Comparison of ENCODE assay signal across 8 cellular contexts in genomic region chr7:91089382-91089963, GRCh38.
A peak's percentile ranks its signal among the peaks of the same experiment; 100 is the strongest.
DNase-seq lines count a peak whose midpoint lies in the region; ATAC-seq and TF ChIP-seq lines count a peak whose summit lies in the region.

No MANE protein-coding gene starts in this region.

- H3K27ac Mint-ChIP-seq in progenitor cell of endocrine pancreas, result no peak overlapping the region

- H3K79me2 ChIP-seq in MM.1S (ENCODE audit: low read length), result no peaks in the 10 kb centered on the region

- no peak overlapping the region for H3K4me2 ChIP-seq in MM.1S (ENCODE audit: low read depth, low read length)

- no peaks in the 10 kb centered on the region for H3K9me3 Mint-ChIP-seq in progenitor cell of endocrine pancreas (ENCODE audit: low read depth)

- H4K20me1 ChIP-seq in MM.1S (ENCODE audit: insufficient read depth, low read length), result no peaks in the 10 kb centered on the region

- no peaks in the 10 kb centered on the region for H3K27me3 ChIP-seq in MM.1S (replicated peaks; ENCODE audit: insufficient read depth, low read length)

- peaks cover 11% of the 10 kb centered on the region for H3K36me3 Mint-ChIP-seq in progenitor cell of endocrine pancreas (ENCODE audit: insufficient read depth)

- DNase-seq in EL (peak; percentile 52), MM.1S (peak; percentile 13), fibroblast of pulmonary artery (ENCODE audit: low read depth) (peak; percentile 63), progenitor cell of endocrine pancreas (ENCODE audit: low spot score, unreplicated experiment) (no peak)

- H3K4me3 Mint-ChIP-seq in progenitor cell of endocrine pancreas (ENCODE audit: low read depth), result no peak overlapping the region

- no peaks in the 10 kb centered on the region for H3K9me3 ChIP-seq in MM.1S (replicated peaks; ENCODE audit: insufficient read depth, low read length)

- H3F3A ChIP-seq in MM.1S (ENCODE audit: insufficient read depth, low read length), result no peaks in the 10 kb centered on the region

- H3K4me1 ChIP-seq in MM.1S (ENCODE audit: low read length), result no peaks in the 10 kb centered on the region

- no peaks in the 10 kb centered on the region for H3K9me2 ChIP-seq in MM.1S (replicated peaks; ENCODE audit: insufficient read depth, low read length)

- no peaks in the 10 kb centered on the region for H3K36me3 ChIP-seq in MM.1S (replicated peaks; ENCODE audit: insufficient read depth, low read length)

- no peak overlapping the region for H3K4me3 ChIP-seq in MM.1S (ENCODE audit: low read length)
- H3K4me3 ChIP-seq in fibroblast of pulmonary artery (replicated peaks; ENCODE audit: low read depth, low read length), result peak overlapping the region; percentile 21

- H3K4me1 Mint-ChIP-seq in progenitor cell of endocrine pancreas (ENCODE audit: low read depth), result no peaks in the 10 kb centered on the region

- H3K9ac ChIP-seq in MM.1S (ENCODE audit: low read length), result no peak overlapping the region

- no peak overlapping the region for H2AFZ ChIP-seq in MM.1S (ENCODE audit: low read length)

- no peak overlapping the region for H3K27ac ChIP-seq in MM.1S (ENCODE audit: low read length)

- H3K27me3 Mint-ChIP-seq in progenitor cell of endocrine pancreas, result no peaks in the 10 kb centered on the region

- ATAC-seq in GM21576 (IDR thresholded peaks at IDR 0.05; ENCODE audit: unreplicated experiment), result peak; percentile 82
- ATAC-seq in SK-N-SH treated with all-trans-retinoic acid at 6 μM for 48 hours, result peak; percentile 93
- ATAC-seq in HG03460 (IDR thresholded peaks at IDR 0.05; ENCODE audit: unreplicated experiment), result no peak
- ATAC-seq in GM19023 (IDR thresholded peaks at IDR 0.05; ENCODE audit: unreplicated experiment), result no peak

- TF ChIP-seq CTCF in MM.1S (IDR thresholded peaks at IDR 0.05; ENCODE audit: low read length) (peak; percentile 71), fibroblast of pulmonary artery (IDR thresholded peaks at IDR 0.05; ENCODE audit: low read length, missing control alignments) (peak; percentile 75), progenitor cell of endocrine pancreas (IDR thresholded peaks at IDR 0.05; ENCODE audit: unreplicated experiment) (peak; percentile 88)

TF ChIP-seq in SK-N-SH treated with all-trans-retinoic acid at 6 μM for 48 hours, 23 proteins besides CTCF, POLR2A, EP300 and RAD21:
- no peak for TF ChIP-seq ESRRG (CRISPR knock-in tag; IDR thresholded peaks at IDR 0.05)
- TF ChIP-seq POU6F1 (CRISPR knock-in tag; IDR thresholded peaks at IDR 0.05; ENCODE audit: borderline replicate concordance, low read depth), result no peak
- TF ChIP-seq PPARA (CRISPR knock-in tag; IDR thresholded peaks at IDR 0.05; ENCODE audit: borderline replicate concordance), result no peak
- no peak for TF ChIP-seq ZFP30 (CRISPR knock-in tag; IDR thresholded peaks at IDR 0.05)
- no peak for TF ChIP-seq CSRNP3 (CRISPR knock-in tag; IDR thresholded peaks at IDR 0.05)
- 0 out of 2 replicates have a peak, but pooled peaks have one; percentile 52 for TF ChIP-seq ZNF70 (CRISPR knock-in tag; IDR thresholded peaks at IDR 0.05)
- TF ChIP-seq GLIS3 (CRISPR knock-in tag; IDR thresholded peaks at IDR 0.05), result no peak
- TF ChIP-seq CREB5 (CRISPR knock-in tag; IDR thresholded peaks at IDR 0.05; ENCODE audit: low read depth), result no peak
- TF ChIP-seq ZFP3 (CRISPR knock-in tag; IDR thresholded peaks at IDR 0.05), result no peak

Comparison
In these comparisons a context has a peak if more than half of its experiments do, and no peak if none do; other contexts are left out.
1. ATAC-seq: peak in GM21576 (single experiment) and SK-N-SH treated with all-trans-retinoic acid at 6 μM for 48 hours (single experiment); none in HG03460 (single experiment) and GM19023 (single experiment).
2. Peak in every context shown above with its lines, with median percentiles within 50 percentile points of each other: CTCF ChIP-seq.